17 cellular contexts compared by ENCODE assay signal in genomic region chr18:9779630-9780029, GRCh38.
DNase-seq lines count a peak whose midpoint lies in the region; ATAC-seq and TF ChIP-seq lines count a peak whose summit lies in the region.
"Had no signal": no experiment of that assay in that cellular context is flagged by ENCODE, and none has a peak within 500 bp of the region (broad histone marks: within the 10 kb centered on the region; RNA-seq: fewer than 3 reads in every experiment).

No MANE protein-coding gene starts in this region.

- no peaks in the 10 kb centered on the region for H3K36me3 Mint-ChIP-seq in endodermal cell (ENCODE audit: low read depth)
- H3K36me3 Mint-ChIP-seq in osteocyte (ENCODE audit: unreplicated experiment), result peaks cover 8% of the 10 kb centered on the region

- H3K4me3 Mint-ChIP-seq in endodermal cell (no peak overlapping the region), osteocyte (ENCODE audit: unreplicated experiment) (no peak overlapping the region)
- H3K4me3 Mint-ChIP-seq: activated CD4-positive, alpha-beta T cell treated with anti-CD3 and anti-CD28 coated beads, Interleukin-2, amount 10 ng/mL, durations not matched to agents 24 days and 14 days; activated T-cell treated with anti-CD3 and anti-CD28 coated beads, Interleukin-2, amount 50 U/mL, for 72 hours had no signal

- H3K9ac ChIP-seq in endodermal cell (ENCODE audit: extremely low read depth, low read length, poor library complexity, severe bottlenecking), result no peak overlapping the region

- no peak overlapping the region for H3K4me3 ChIP-seq in endodermal cell (ENCODE audit: low read length)
- H3K4me3 ChIP-seq: dorsolateral prefrontal cortex, GM12878 had no signal

- H3K4me1 ChIP-seq in endodermal cell (ENCODE audit: control insufficient read depth, insufficient read depth, low read length), result no peaks in the 10 kb centered on the region

- H3K27me3 Mint-ChIP-seq in endodermal cell (ENCODE audit: insufficient read depth) (no peaks in the 10 kb centered on the region), osteocyte (ENCODE audit: unreplicated experiment) (no peaks in the 10 kb centered on the region)

- DNase-seq in H4 (ENCODE audit: low spot score) (peak; percentile 26), NOMO-1 treated with dmso at 0.1 percent for 144 hours (lab: John Stamatoyannopoulos, UW; ENCODE audit: unreplicated experiment) (peak; percentile 67), endodermal cell (peak; percentile 11), osteocyte (ENCODE audit: extremely low spot score, unreplicated experiment) (no peak), SHP77 (lab: John Stamatoyannopoulos, UW) (no peak), NCI-H82 (lab: John Stamatoyannopoulos, UW) (no peak)
- DNase-seq in stimulated activated CD4-positive, alpha-beta T cell treated with anti-CD3 and anti-CD28 coated beads, Interleukin-2, amount 100 ng/mL, for 24 hours, result no peak
- DNase-seq: activated CD4-positive, alpha-beta T cell treated with anti-CD3 and anti-CD28 coated beads, Interleukin-2, amount 10 ng/mL, durations not matched to agents 24 days and 14 days; activated T-cell treated with anti-CD3 and anti-CD28 coated beads, Interleukin-2, amount 50 U/mL, for 72 hours; amygdala; DND-41; dorsolateral prefrontal cortex; islet precursor cell; stimulated activated CD4-positive, alpha-beta T cell treated with anti-CD3 and anti-CD28 coated beads, Interleukin-2, amount 100 ng/mL, for 48 hours; T-helper 2 cell had no signal

- no peak for ATAC-seq in GM18519 (IDR thresholded peaks at IDR 0.05; ENCODE audit: low FRiP score, unreplicated experiment)
- ATAC-seq: activated T-cell treated with anti-CD3 and anti-CD28 coated beads, Interleukin-2, amount 50 U/mL, for 72 hours; GM12878 had no signal

- TF ChIP-seq CTCF in endodermal cell (conservative IDR thresholded peaks at IDR 0.05) (no peak), osteocyte (IDR thresholded peaks at IDR 0.05) (no peak)

- H3K9me3 Mint-ChIP-seq in endodermal cell, result no peaks in the 10 kb centered on the region
- no peaks in the 10 kb centered on the region for H3K9me3 Mint-ChIP-seq in osteocyte (ENCODE audit: unreplicated experiment)
- H3K9me3 Mint-ChIP-seq: activated CD4-positive, alpha-beta T cell treated with anti-CD3 and anti-CD28 coated beads, Interleukin-2, amount 10 ng/mL, durations not matched to agents 24 days and 14 days; activated T-cell treated with anti-CD3 and anti-CD28 coated beads, Interleukin-2, amount 50 U/mL, for 72 hours had no signal

- no peak overlapping the region for H3K27ac ChIP-seq in endodermal cell (ENCODE audit: low read depth, low read length)
- H3K27ac ChIP-seq: dorsolateral prefrontal cortex had no signal

- no peaks in the 10 kb centered on the region for H3K9me3 ChIP-seq in endodermal cell (ENCODE audit: control insufficient read depth, low read length)

- H3K27me3 ChIP-seq in endodermal cell (ENCODE audit: control insufficient read depth, insufficient read depth, low read length, poor library complexity, severe bottlenecking), result no peaks in the 10 kb centered on the region
- H3K27me3 ChIP-seq: dorsolateral prefrontal cortex had no signal

- no peaks in the 10 kb centered on the region for H3K36me3 ChIP-seq in endodermal cell (ENCODE audit: control insufficient read depth, insufficient read depth, low read length)

- 94 to 100% methylated on average over 3 to 4 of the region's 4 CpGs for WGBS in endodermal cell (ENCODE audit: insufficient coverage in 1 of 2, insufficient read length in 1 of 2), 2 experiments

- H3K4me1 Mint-ChIP-seq in endodermal cell (peaks cover 2% of the 10 kb centered on the region), osteocyte (ENCODE audit: unreplicated experiment) (peaks cover 11% of the 10 kb centered on the region)
- H3K4me1 Mint-ChIP-seq: activated CD4-positive, alpha-beta T cell treated with anti-CD3 and anti-CD28 coated beads, Interleukin-2, amount 10 ng/mL, durations not matched to agents 24 days and 14 days had no signal

- H3K27ac Mint-ChIP-seq in endodermal cell (no peak overlapping the region), osteocyte (ENCODE audit: unreplicated experiment) (peak overlapping the region; percentile 4)
- H3K27ac Mint-ChIP-seq: activated CD4-positive, alpha-beta T cell treated with anti-CD3 and anti-CD28 coated beads, Interleukin-2, amount 10 ng/mL, durations not matched to agents 24 days and 14 days; activated T-cell treated with anti-CD3 and anti-CD28 coated beads, Interleukin-2, amount 50 U/mL, for 72 hours had no signal

Comparison
In these comparisons a context has a peak if more than half of its experiments do, and no peak if none do; other contexts are left out.
1. DNase-seq: peak in H4 (single experiment), NOMO-1 treated with dmso at 0.1 percent for 144 hours (single experiment) and endodermal cell (single experiment); none in osteocyte (single experiment), SHP77 (0 of 2), NCI-H82 (single experiment) and stimulated activated CD4-positive, alpha-beta T cell treated with anti-CD3 and anti-CD28 coated beads, Interleukin-2, amount 100 ng/mL, for 24 hours (0 of 2).